11 cellular contexts compared by ENCODE assay signal in the genomic region with DNA sequence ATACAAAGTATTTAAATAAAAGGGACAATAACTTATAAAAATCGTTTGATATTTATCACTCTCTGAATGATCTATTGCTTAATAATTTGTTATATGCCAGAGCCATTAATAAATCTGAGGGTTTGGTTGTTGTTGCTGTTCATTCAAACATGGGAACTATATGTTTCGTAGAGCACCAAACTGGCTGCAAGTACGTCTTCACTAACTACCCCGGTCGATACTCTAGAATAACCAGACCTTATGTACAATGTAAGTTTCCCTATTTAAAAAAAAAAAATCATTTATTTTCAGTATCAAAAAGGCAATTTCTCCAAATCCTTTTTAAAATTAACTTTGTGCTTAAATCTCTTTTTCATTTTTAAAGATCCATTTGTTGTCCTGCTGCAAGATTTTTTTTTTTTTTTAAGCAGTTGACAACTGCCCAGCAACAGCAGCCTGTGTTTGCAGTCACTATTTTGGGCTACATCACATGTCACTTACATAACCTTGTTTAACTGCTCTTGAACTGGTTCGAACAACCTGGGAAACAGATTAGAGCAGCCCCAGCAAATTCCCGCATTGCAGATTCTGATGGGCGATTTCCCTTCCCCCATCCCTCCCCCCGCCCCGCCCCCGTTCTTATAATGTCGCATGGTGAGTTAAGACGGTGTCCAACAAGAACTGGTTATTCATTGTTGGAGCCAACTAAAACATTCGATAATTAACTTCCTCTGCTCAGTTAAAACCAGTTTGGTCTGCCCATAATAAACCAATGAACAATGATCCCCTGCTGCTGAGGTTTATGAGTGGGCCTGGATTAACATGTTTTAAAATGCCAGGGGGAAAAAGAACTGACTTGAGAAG.
A peak's percentile ranks its signal among the peaks of the same experiment; 100 is the strongest.
DNase-seq lines count a peak whose midpoint lies in the region; ATAC-seq and TF ChIP-seq lines count a peak whose summit lies in the region.
"Had no signal": no experiment of that assay in that cellular context is flagged by ENCODE, and none has a peak within 500 bp of the region (broad histone marks: within the 10 kb centered on the region; RNA-seq: fewer than 3 reads in every experiment).

No MANE protein-coding gene starts in this region.

- DNase-seq in A673 (ENCODE audit: low spot score): peak; percentile 87
- peak; percentile 35 for DNase-seq in NCI-H2029 treated with DMSO at 0.1 percent for 48 hours (lab: John Stamatoyannopoulos, UW)
- peak in 3 of 5 donors; percentile 49 to 55 (median 52) for DNase-seq in heart left ventricle
- DNase-seq in myocyte (ENCODE audit: low read depth): peak; percentile 62
- DNase-seq in NCI-H1105 (lab: John Stamatoyannopoulos, UW): no peak
- DNase-seq in AG08396 (ENCODE audit: low spot score): no peak
- no peak for DNase-seq in stimulated activated CD4-positive, alpha-beta T cell treated with anti-CD3 and anti-CD28 coated beads, Interleukin-4, amount 100 ng/mL, for 24 hours
- DNase-seq: immature natural killer cell, ovary had no signal

- H3K27ac ChIP-seq in A673 (ENCODE audit: low read depth, low read length, poor library complexity, severe bottlenecking) (no peak overlapping the region), heart left ventricle (peak overlapping the region; percentile 31 to 83 (median 69))

- no peak for TF ChIP-seq POLR2A in heart left ventricle (IDR thresholded peaks at IDR 0.05)

- 17 to 20% (median 19%) methylated on average over 14 of the region's 14 CpGs for WGBS in heart left ventricle, 4 donors

- H3K4me3 ChIP-seq in A673 (ENCODE audit: low read depth, low read length, poor library complexity, severe bottlenecking): no peak overlapping the region
- peak overlapping the region in 7 of 12 donors; percentile 0 to 34 (median 17) for H3K4me3 ChIP-seq in heart left ventricle
- H3K4me3 ChIP-seq: ovary had no signal

- intact Hi-C loops in A673 (cut with micrococcal nuclease; ENCODE audit: unreplicated experiment): no loop called here
- intact Hi-C loops in heart left ventricle (cut with DNase I): loop anchor here in 1 of 10 donors (2.0 kb wide), 1 partner anchor 240 kb away; a partner anchor contains a TSS

- ATAC-seq in heart left ventricle: peak; percentile 88 to 96 (median 90)
- ATAC-seq in GM19395 (IDR thresholded peaks at IDR 0.05; ENCODE audit: unreplicated experiment): no peak

- H3K4me1 ChIP-seq in A673 (ENCODE audit: insufficient read depth, low read length, poor library complexity, severe bottlenecking): peaks cover 19% of the 10 kb centered on the region
- H3K4me1 ChIP-seq in heart left ventricle: peaks cover 3 to 36% (median 24%) of the 10 kb centered on the region in 12 donors

- CTCF ChIA-PET in A673 (lab: Charles Lee): no interaction called here

- POLR2A ChIA-PET in A673 (lab: Charles Lee; ENCODE audit: low non-redundant PET): no interaction called here

- BruUV-seq in A673 (replicated peaks; lab: Mats Ljungman, UMichigan): no TSS peak

- TF ChIP-seq CTCF in A673 (conservative IDR thresholded peaks at IDR 0.05; ENCODE audit: low read depth, low read length) (no peak), heart left ventricle (IDR thresholded peaks at IDR 0.05) (no peak)

- no peaks in the 10 kb centered on the region for H3K36me3 ChIP-seq in A673 (ENCODE audit: insufficient read depth, low read length, poor library complexity, severe bottlenecking)
- H3K36me3 ChIP-seq in heart left ventricle: no peaks in the 10 kb centered on the region
- H3K36me3 ChIP-seq: adrenal gland, ovary had no signal

- H3K9me3 ChIP-seq in A673 (ENCODE audit: low read depth, low read length, poor library complexity, severe bottlenecking) (no peaks in the 10 kb centered on the region), heart left ventricle (no peaks in the 10 kb centered on the region)
- H3K9me3 ChIP-seq: adrenal gland, ovary had no signal

- H3K27me3 ChIP-seq in A673 (replicated peaks; ENCODE audit: insufficient read depth, low read depth, low read length, poor library complexity): no peaks in the 10 kb centered on the region
- no peaks in the 10 kb centered on the region for H3K27me3 ChIP-seq in heart left ventricle
- H3K27me3 ChIP-seq: adrenal gland, ovary had no signal

Comparison
In these comparisons a context has a peak if more than half of its experiments do, and no peak if none do; other contexts are left out.
1. DNase-seq: peak in A673 (single experiment), NCI-H2029 treated with DMSO at 0.1 percent for 48 hours (single experiment), heart left ventricle (3 of 5) and myocyte (single experiment); none in NCI-H1105 (single experiment), AG08396 (single experiment) and stimulated activated CD4-positive, alpha-beta T cell treated with anti-CD3 and anti-CD28 coated beads, Interleukin-4, amount 100 ng/mL, for 24 hours (single experiment).